ENCODE assay signal across 13 cellular contexts in genomic region chr9:70563010-70563409, GRCh38.
DNase-seq lines count a peak whose midpoint lies in the region; ATAC-seq and TF ChIP-seq lines count a peak whose summit lies in the region.
"Had no signal": no experiment of that assay in that cellular context is flagged by ENCODE, and none has a peak within 500 bp of the region (broad histone marks: within the 10 kb centered on the region; RNA-seq: fewer than 3 reads in every experiment).

No MANE protein-coding gene starts in this region.

- peak overlapping the region; percentile 54 for H3K4me3 Mint-ChIP-seq in activated naive CD4-positive, alpha-beta T cell treated with anti-CD3 and anti-CD28 coated beads, Interleukin-2, amount 50 U/mL, for 24 hours
- H3K4me3 Mint-ChIP-seq in activated naive CD8-positive, alpha-beta T cell treated with anti-CD3 and anti-CD28 coated beads for 36 hours = peak overlapping the region; percentile 47
- H3K4me3 Mint-ChIP-seq: GM23338 had no signal

- no peak for TF ChIP-seq EP300 in upper lobe of left lung (IDR thresholded peaks at IDR 0.05)

- no peaks in the 10 kb centered on the region for H3K27me3 Mint-ChIP-seq in activated naive CD4-positive, alpha-beta T cell treated with anti-CD3 and anti-CD28 coated beads, Interleukin-2, amount 50 U/mL, for 24 hours
- no peaks in the 10 kb centered on the region for H3K27me3 Mint-ChIP-seq in activated naive CD8-positive, alpha-beta T cell treated with anti-CD3 and anti-CD28 coated beads for 36 hours

- H3K9me3 Mint-ChIP-seq in activated naive CD4-positive, alpha-beta T cell treated with anti-CD3 and anti-CD28 coated beads, Interleukin-2, amount 50 U/mL, for 24 hours = no peaks in the 10 kb centered on the region
- H3K9me3 Mint-ChIP-seq in activated naive CD8-positive, alpha-beta T cell treated with anti-CD3 and anti-CD28 coated beads for 36 hours = peaks cover 7% of the 10 kb centered on the region
- H3K9me3 Mint-ChIP-seq: GM23338 had no signal

- H3K4me1 ChIP-seq in lower lobe of right lung (peaks cover 23% of the 10 kb centered on the region), upper lobe of left lung (peaks cover 4 to 14% (median 10%) of the 10 kb centered on the region in 4 donors)

- ATAC-seq in lower lobe of right lung (no peak), upper lobe of left lung (ENCODE audit: low FRiP score in 2 of 2) (no peak)
- ATAC-seq: GM23338, Panc1 had no signal

- no peaks in the 10 kb centered on the region for H3K36me3 Mint-ChIP-seq in activated naive CD4-positive, alpha-beta T cell treated with anti-CD3 and anti-CD28 coated beads, Interleukin-2, amount 50 U/mL, for 24 hours
- peaks cover 6% of the 10 kb centered on the region for H3K36me3 Mint-ChIP-seq in activated naive CD8-positive, alpha-beta T cell treated with anti-CD3 and anti-CD28 coated beads for 36 hours

- H3K27ac ChIP-seq in lower lobe of right lung (peak overlapping the region; percentile 74), upper lobe of left lung (peak overlapping the region; percentile 59 to 68 (median 67))
- H3K27ac ChIP-seq: VCaP had no signal

- 80 to 90% methylated on average over 4 of the region's 4 CpGs for WGBS in upper lobe of left lung, 2 donors

- peak overlapping the region; percentile 92 for H3K27ac Mint-ChIP-seq in activated naive CD4-positive, alpha-beta T cell treated with anti-CD3 and anti-CD28 coated beads, Interleukin-2, amount 50 U/mL, for 24 hours
- peak overlapping the region; percentile 97 for H3K27ac Mint-ChIP-seq in activated naive CD8-positive, alpha-beta T cell treated with anti-CD3 and anti-CD28 coated beads for 36 hours
- H3K27ac Mint-ChIP-seq: GM23338 had no signal

- no peak for TF ChIP-seq CTCF in lower lobe of right lung (IDR thresholded peaks at IDR 0.05)
- TF ChIP-seq CTCF in upper lobe of left lung (IDR thresholded peaks at IDR 0.05) = no peak

- H3K9me3 ChIP-seq in lower lobe of right lung (no peaks in the 10 kb centered on the region), upper lobe of left lung (no peaks in the 10 kb centered on the region)

- intact Hi-C loops in lower lobe of right lung (cut with DNase I) = no loop called here

- no peak overlapping the region for H3K4me3 ChIP-seq in lower lobe of right lung
- no peak overlapping the region for H3K4me3 ChIP-seq in upper lobe of left lung
- H3K4me3 ChIP-seq: GM23338 had no signal

- TF ChIP-seq POLR2A in upper lobe of left lung (IDR thresholded peaks at IDR 0.05) = no peak

- no peaks in the 10 kb centered on the region for H3K27me3 ChIP-seq in lower lobe of right lung (ENCODE audit: low read depth)
- no peaks in the 10 kb centered on the region for H3K27me3 ChIP-seq in upper lobe of left lung

- DNase-seq in activated naive CD4-positive, alpha-beta T cell treated with anti-CD3 and anti-CD28 coated beads, Interleukin-2, amount 50 U/mL, for 16 hours = no peak
- DNase-seq in activated naive CD8-positive, alpha-beta T cell treated with anti-CD3 and anti-CD28 coated beads for 36 hours = no peak
- DNase-seq in lower lobe of right lung (no peak), upper lobe of left lung (no peak), DMS79 treated with DMSO at 0.1 percent for 48 hours (lab: John Stamatoyannopoulos, UW) (no peak), MV-4-11 (lab: John Stamatoyannopoulos, UW) (no peak), Ammon's horn (ENCODE audit: low spot score) (no peak)
- DNase-seq: hippocampal formation, NCI-H345 had no signal

- peaks cover 56% of the 10 kb centered on the region for H3K4me1 Mint-ChIP-seq in activated naive CD4-positive, alpha-beta T cell treated with anti-CD3 and anti-CD28 coated beads, Interleukin-2, amount 50 U/mL, for 24 hours
- peaks cover 48% of the 10 kb centered on the region for H3K4me1 Mint-ChIP-seq in activated naive CD8-positive, alpha-beta T cell treated with anti-CD3 and anti-CD28 coated beads for 36 hours

- H3K36me3 ChIP-seq in lower lobe of right lung = no peaks in the 10 kb centered on the region
- H3K36me3 ChIP-seq in upper lobe of left lung = no peaks in the 10 kb centered on the region
